Comparison of ENCODE assay signal across 35 cellular contexts in genomic region chr18:12754511-12754910, GRCh38.
"Had no signal": no experiment of that assay in that cellular context is flagged by ENCODE, and none has a peak within 500 bp of the region (broad histone marks: within the 10 kb centered on the region; RNA-seq: fewer than 3 reads in every experiment).

No MANE protein-coding gene starts in this region.

- H3K9me3 Mint-ChIP-seq: activated B cell treated with CpG ODN at 0.5 μM for 24 hours; activated CD4-positive, alpha-beta memory T cell treated with anti-CD3 and anti-CD28 coated beads for 36 hours; activated CD4-positive, alpha-beta T cell treated with anti-CD3 and anti-CD28 coated beads, Interleukin-2, amount 10 ng/mL, durations not matched to agents 24 days and 14 days; activated CD8-positive, alpha-beta T cell treated with anti-CD3 and anti-CD28 coated beads for 36 hours; activated naive CD4-positive, alpha-beta T cell treated with anti-CD3 and anti-CD28 coated beads, Interleukin-2, amount 50 U/mL, for 24 hours; activated naive CD8-positive, alpha-beta T cell treated with anti-CD3 and anti-CD28 coated beads, Interleukin-2, amount 10 ng/mL, durations not matched to agents 7 days and 5 days; activated naive CD8-positive, alpha-beta T cell treated with anti-CD3 and anti-CD28 coated beads, Interleukin-2, amount 50 U/mL, for 24 hours; activated T-cell treated with anti-CD3 and anti-CD28 coated beads, Interleukin-2, amount 50 U/mL, for 4 hours; activated T-cell treated with anti-CD3 and anti-CD28 coated beads, Interleukin-2, amount 50 U/mL, for 72 hours; activated T-helper 1 cell treated with anti-CD3 and anti-CD28 coated beads, Interleukin-12 subunit alpha, Interleukin-12 subunit beta, Interleukin-2, Interleukin-4 antibody, amounts not matched to agents 30 ng/mL and 10 ng/mL and 1 ng/mL, durations not matched to agents 14 hours and 24 hours and 36 hours; activated T-helper 17 cell treated with anti-CD3 and anti-CD28 coated beads, Interleukin-2, amount 50 U/mL, for 72 hours; T-helper 1 cell treated with Interleukin-12 subunit alpha and Interleukin-12 subunit beta and Interleukin-4 antibody, amounts not matched to agents 30 μg/mL and 1 μg/mL, for 36 hours; T-helper 2 cell treated with Interferon-gamma antibody and Interleukin-4, amounts not matched to agents 5 μg/mL and 100 μg/mL, for 36 hours had no signal

- ATAC-seq: activated CD8-positive, alpha-beta T cell treated with anti-CD3 and anti-CD28 coated beads for 36 hours; activated naive CD8-positive, alpha-beta T cell treated with anti-CD3 and anti-CD28 coated beads, Interleukin-2, amount 50 U/mL, for 24 hours; activated T-cell treated with anti-CD3 and anti-CD28 coated beads, Interleukin-2, amount 50 U/mL, for 4 hours; activated T-cell treated with anti-CD3 and anti-CD28 coated beads, Interleukin-2, amount 50 U/mL, for 72 hours; activated T-helper 17 cell treated with anti-CD3 and anti-CD28 coated beads, Interleukin-2, amount 50 U/mL, for 72 hours had no signal

- H3K4me3 Mint-ChIP-seq: activated B cell treated with CpG ODN at 0.5 μM for 24 hours; activated CD4-positive, alpha-beta memory T cell treated with anti-CD3 and anti-CD28 coated beads for 36 hours; activated CD4-positive, alpha-beta T cell treated with anti-CD3 and anti-CD28 coated beads, Interleukin-2, amount 10 ng/mL, durations not matched to agents 24 days and 14 days; activated CD8-positive, alpha-beta T cell treated with anti-CD3 and anti-CD28 coated beads for 36 hours; activated naive CD4-positive, alpha-beta T cell treated with anti-CD3 and anti-CD28 coated beads, Interleukin-2, amount 10 ng/mL, durations not matched to agents 7 days and 5 days; activated naive CD4-positive, alpha-beta T cell treated with anti-CD3 and anti-CD28 coated beads, Interleukin-2, amount 50 U/mL, for 24 hours; activated naive CD8-positive, alpha-beta T cell; activated naive CD8-positive, alpha-beta T cell treated with anti-CD3 and anti-CD28 coated beads, Interleukin-2, amount 10 ng/mL, durations not matched to agents 7 days and 5 days; activated naive CD8-positive, alpha-beta T cell treated with anti-CD3 and anti-CD28 coated beads, Interleukin-2, amount 50 U/mL, for 24 hours; activated T-cell treated with anti-CD3 and anti-CD28 coated beads, Interleukin-2, amount 50 U/mL, for 4 hours; activated T-cell treated with anti-CD3 and anti-CD28 coated beads, Interleukin-2, amount 50 U/mL, for 72 hours; activated T-helper 1 cell treated with anti-CD3 and anti-CD28 coated beads, Interleukin-12 subunit alpha, Interleukin-12 subunit beta, Interleukin-2, Interleukin-4 antibody, amounts not matched to agents 30 ng/mL and 10 ng/mL and 1 ng/mL, durations not matched to agents 14 hours and 24 hours and 36 hours; activated T-helper 17 cell treated with anti-CD3 and anti-CD28 coated beads, Interleukin-2, amount 50 U/mL, for 72 hours; brain; T-helper 1 cell treated with Interleukin-12 subunit alpha and Interleukin-12 subunit beta and Interleukin-4 antibody, amounts not matched to agents 30 μg/mL and 1 μg/mL, for 36 hours; T-helper 2 cell treated with Interferon-gamma antibody and Interleukin-4, amounts not matched to agents 5 μg/mL and 100 μg/mL, for 36 hours had no signal

- H3K27ac Mint-ChIP-seq: activated B cell treated with CpG ODN at 0.5 μM for 24 hours; activated CD4-positive, alpha-beta memory T cell treated with anti-CD3 and anti-CD28 coated beads for 36 hours; activated CD4-positive, alpha-beta T cell treated with anti-CD3 and anti-CD28 coated beads, Interleukin-2, amount 10 ng/mL, durations not matched to agents 24 days and 14 days; activated CD8-positive, alpha-beta T cell treated with anti-CD3 and anti-CD28 coated beads for 36 hours; activated naive CD4-positive, alpha-beta T cell treated with anti-CD3 and anti-CD28 coated beads, Interleukin-2, amount 10 ng/mL, durations not matched to agents 7 days and 5 days; activated naive CD4-positive, alpha-beta T cell treated with anti-CD3 and anti-CD28 coated beads, Interleukin-2, amount 50 U/mL, for 24 hours; activated naive CD8-positive, alpha-beta T cell; activated naive CD8-positive, alpha-beta T cell treated with anti-CD3 and anti-CD28 coated beads, Interleukin-2, amount 10 ng/mL, durations not matched to agents 7 days and 5 days; activated naive CD8-positive, alpha-beta T cell treated with anti-CD3 and anti-CD28 coated beads, Interleukin-2, amount 50 U/mL, for 24 hours; activated T-cell treated with anti-CD3 and anti-CD28 coated beads, Interleukin-2, amount 50 U/mL, for 72 hours; activated T-helper 1 cell treated with anti-CD3 and anti-CD28 coated beads, Interleukin-12 subunit alpha, Interleukin-12 subunit beta, Interleukin-2, Interleukin-4 antibody, amounts not matched to agents 30 ng/mL and 10 ng/mL and 1 ng/mL, durations not matched to agents 14 hours and 24 hours and 36 hours; activated T-helper 17 cell treated with anti-CD3 and anti-CD28 coated beads, Interleukin-2, amount 50 U/mL, for 72 hours; brain; T-helper 1 cell treated with Interleukin-12 subunit alpha and Interleukin-12 subunit beta and Interleukin-4 antibody, amounts not matched to agents 30 μg/mL and 1 μg/mL, for 36 hours; T-helper 2 cell treated with Interferon-gamma antibody and Interleukin-4, amounts not matched to agents 5 μg/mL and 100 μg/mL, for 36 hours had no signal

- FAIRE-seq: TTC549 had no signal

- H3K4me1 ChIP-seq: ascending aorta had no signal

- H3K36me3 Mint-ChIP-seq: activated CD4-positive, alpha-beta memory T cell treated with anti-CD3 and anti-CD28 coated beads for 36 hours; activated naive CD8-positive, alpha-beta T cell treated with anti-CD3 and anti-CD28 coated beads, Interleukin-2, amount 10 ng/mL, durations not matched to agents 7 days and 5 days; brain had no signal

- H3K36me3 ChIP-seq: ascending aorta had no signal

- H3K27me3 Mint-ChIP-seq: activated CD4-positive, alpha-beta memory T cell treated with anti-CD3 and anti-CD28 coated beads for 36 hours; activated CD4-positive, alpha-beta T cell treated with anti-CD3 and anti-CD28 coated beads, Interleukin-2, amount 10 ng/mL, durations not matched to agents 24 days and 14 days; activated CD8-positive, alpha-beta T cell treated with anti-CD3 and anti-CD28 coated beads for 36 hours; activated naive CD4-positive, alpha-beta T cell treated with anti-CD3 and anti-CD28 coated beads, Interleukin-2, amount 50 U/mL, for 24 hours; activated naive CD8-positive, alpha-beta T cell; activated naive CD8-positive, alpha-beta T cell treated with anti-CD3 and anti-CD28 coated beads, Interleukin-2, amount 10 ng/mL, durations not matched to agents 7 days and 5 days; activated naive CD8-positive, alpha-beta T cell treated with anti-CD3 and anti-CD28 coated beads, Interleukin-2, amount 50 U/mL, for 24 hours; activated T-helper 17 cell treated with anti-CD3 and anti-CD28 coated beads, Interleukin-2, amount 50 U/mL, for 72 hours had no signal

- H3K4me3 ChIP-seq: ascending aorta had no signal

- H3K27ac ChIP-seq: ascending aorta, VCaP had no signal

- H3K27me3 ChIP-seq: ascending aorta had no signal

- H3K9me3 ChIP-seq: ascending aorta had no signal

- DNase-seq: activated B cell treated with CpG ODN at 0.5 μM for 24 hours; activated CD4-positive, alpha-beta memory T cell treated with anti-CD3 and anti-CD28 coated beads for 36 hours; activated CD4-positive, alpha-beta T cell treated with anti-CD3 and anti-CD28 coated beads for 4 hours; activated CD4-positive, alpha-beta T cell treated with anti-CD3 and anti-CD28 coated beads, Interleukin-2, amount 10 ng/mL, durations not matched to agents 24 days and 14 days; activated CD4-positive, alpha-beta T cell treated with anti-CD3 and anti-CD28 coated beads, Interleukin-2, amount 50 U/mL, for 1 hour; activated CD4-positive, alpha-beta T cell treated with anti-CD3 and anti-CD28 coated beads, Interleukin-2, amount 50 U/mL, for 4 hours; activated CD4-positive, CD25-positive, alpha-beta regulatory T cell treated with anti-CD3 and anti-CD28 coated beads, Interleukin-2, amount 50 U/mL, for 72 hours; activated CD8-positive, alpha-beta memory T cell treated with anti-CD3 and anti-CD28 coated beads, Interleukin-2, amount 50 U/mL, for 4 hours; activated CD8-positive, alpha-beta T cell treated with anti-CD3 and anti-CD28 coated beads for 36 hours; activated effector memory CD4-positive, alpha-beta T cell treated with anti-CD3 and anti-CD28 coated beads, Interleukin-2, amount 50 U/mL, for 16 hours; activated gamma-delta T cell treated with Interleukin-2 at 50 U/mL for 16 hours; activated naive CD4-positive, alpha-beta T cell; activated naive CD4-positive, alpha-beta T cell treated with anti-CD3 and anti-CD28 coated beads, Interleukin-2, amount 10 ng/mL, durations not matched to agents 7 days and 5 days; activated naive CD8-positive, alpha-beta T cell treated with anti-CD3 and anti-CD28 coated beads, Interleukin-2, amount 10 ng/mL, durations not matched to agents 7 days and 5 days; activated naive CD8-positive, alpha-beta T cell treated with anti-CD3 and anti-CD28 coated beads, Interleukin-2, amount 50 U/mL, for 24 hours; activated T-cell treated with anti-CD3 and anti-CD28 coated beads for 4 hours; activated T-cell treated with anti-CD3 and anti-CD28 coated beads, Interleukin-2, amount 50 U/mL, for 1 hour; activated T-cell treated with anti-CD3 and anti-CD28 coated beads, Interleukin-2, amount 50 U/mL, for 4 hours; activated T-cell treated with anti-CD3 and anti-CD28 coated beads, Interleukin-2, amount 50 U/mL, for 72 hours; amygdala; anterior cingulate cortex; central memory CD4-positive, alpha-beta T cell; T-helper 1 cell; T-helper 2 cell; T-helper 9 cell had no signal

- H3K4me1 Mint-ChIP-seq: activated T-helper 17 cell treated with anti-CD3 and anti-CD28 coated beads, Interleukin-2, amount 50 U/mL, for 72 hours; brain had no signal
